Comparison of ENCODE assay signal across 21 cellular contexts in the genomic region with DNA sequence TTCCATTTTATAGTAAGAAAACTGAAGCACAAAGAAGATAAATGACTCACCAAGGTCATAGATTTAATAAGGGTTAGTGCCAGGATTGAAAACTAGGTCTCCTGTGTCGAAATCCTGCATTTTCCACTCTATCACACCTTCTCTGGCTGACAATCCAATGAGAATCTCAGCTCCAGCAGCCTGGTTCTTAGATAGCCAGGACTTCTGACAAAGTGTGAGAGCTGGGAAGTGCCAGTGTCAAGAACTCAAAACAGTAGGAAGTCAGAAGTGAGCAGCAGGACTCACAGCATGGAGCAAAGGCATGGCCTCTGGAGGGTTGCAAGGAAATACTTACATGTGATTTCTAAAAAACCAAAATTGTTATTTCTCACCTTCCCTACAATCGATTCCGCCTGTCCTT.
"Had no signal": no experiment of that assay in that cellular context is flagged by ENCODE, and none has a peak within 500 bp of the region (broad histone marks: within the 10 kb centered on the region; RNA-seq: fewer than 3 reads in every experiment).

No MANE protein-coding gene starts in this region.

- ATAC-seq: activated CD8-positive, alpha-beta memory T cell treated with anti-CD3 and anti-CD28 coated beads, Interleukin-2, amount 10 ng/mL, durations not matched to agents 7 days and 5 days; T-helper 17 cell had no signal

- DNase-seq: activated B cell treated with CpG ODN at 0.5 μM for 24 hours; activated CD4-positive, alpha-beta T cell treated with anti-CD3 and anti-CD28 coated beads for 1 hour; activated CD4-positive, alpha-beta T cell treated with anti-CD3 and anti-CD28 coated beads, Interleukin-2, amount 10 ng/mL, durations not matched to agents 24 days and 14 days; activated CD4-positive, alpha-beta T cell treated with anti-CD3 and anti-CD28 coated beads, Interleukin-2, amount 50 U/mL, for 48 hours; activated CD8-positive, alpha-beta memory T cell treated with anti-CD3 and anti-CD28 coated beads, Interleukin-2, amount 10 ng/mL, durations not matched to agents 7 days and 5 days; activated effector memory CD4-positive, alpha-beta T cell treated with Interleukin-2 at 50 U/mL for 16 hours; activated naive CD4-positive, alpha-beta T cell; activated T-cell treated with anti-CD3 and anti-CD28 coated beads, Interleukin-2, amount 50 U/mL, for 24 hours; amygdala; caudate nucleus; Karpas-422; NCI-H1105 treated with DMSO at 0.1 percent for 48 hours; NCI-H146; NCI-H187 treated with DMSO at 0.1 percent for 48 hours; NCI-H2081 treated with DMSO at 0.1 percent for 48 hours; NCI-H345; NCI-H510A; NCI-H526 treated with DMSO at 0.1 percent for 48 hours; SHP77 treated with DMSO at 0.1 percent for 48 hours; T-helper 17 cell; T-helper 9 cell had no signal
